ENCODE assay signal across 23 cellular contexts in genomic region chr12:130266751-130267150, GRCh38.
DNase-seq lines count a peak whose midpoint lies in the region; ATAC-seq lines count a peak whose summit lies in the region.
"Had no signal": no experiment of that assay in that cellular context is flagged by ENCODE, and none has a peak within 500 bp of the region (broad histone marks: within the 10 kb centered on the region; RNA-seq: fewer than 3 reads in every experiment).

No MANE protein-coding gene starts in this region.

- DNase-seq in DMS 273 (lab: John Stamatoyannopoulos, UW; ENCODE audit: unreplicated experiment) (peak; percentile 4), DMS 273 treated with DMSO at 0.1 percent for 48 hours (lab: John Stamatoyannopoulos, UW) (no peak), KBM-7 (peak; percentile 2), ecto neural progenitor cell (ENCODE audit: low spot score) (peak; percentile 73), medulla oblongata (ENCODE audit: extremely low spot score) (peak; percentile 7), inferior parietal cortex (ENCODE audit: extremely low spot score) (no peak), 8988T (no peak)
- DNase-seq: activated B cell treated with CpG ODN at 0.5 μM for 24 hours; activated CD8-positive, alpha-beta T cell treated with anti-CD3 and anti-CD28 coated beads, Interleukin-2, amount 10 ng/mL, durations not matched to agents 7 days and 5 days; activated T-cell treated with anti-CD3 and anti-CD28 coated beads, Interleukin-2, amount 50 U/mL, for 4 hours; Calu3; GF-D8; heart left ventricle; IMR-90; NCI-H1694 treated with DMSO at 0.1 percent for 48 hours; NCI-H510A; posterior cingulate gyrus; SHP77 treated with DMSO at 0.1 percent for 48 hours; stomach; upper lobe of right lung had no signal

- ATAC-seq in HG03432 (IDR thresholded peaks at IDR 0.05; ENCODE audit: unreplicated experiment): no peak
- ATAC-seq: activated CD8-positive, alpha-beta T cell treated with anti-CD3 and anti-CD28 coated beads, Interleukin-2, amount 10 ng/mL, durations not matched to agents 7 days and 5 days; activated T-cell treated with anti-CD3 and anti-CD28 coated beads, Interleukin-2, amount 50 U/mL, for 4 hours; GM12878; heart left ventricle; natural killer cell treated with Interleukin-12 subunit alpha and Interleukin-12 subunit beta and Interleukin-15 and Interleukin-18, amount 100 ng/mL, for 72 hours; upper lobe of right lung had no signal

- in situ Hi-C loops in KBM-7 (cut with MboI; ENCODE audit: low pct_unique_long_range_greater_than_20kb, low sequenced_read_pairs): no loop called here

Comparison
In these comparisons a context has a peak if more than half of its experiments do, and no peak if none do; other contexts are left out.
1. DNase-seq: peak in DMS 273 (single experiment), KBM-7 (single experiment), ecto neural progenitor cell (single experiment) and medulla oblongata (single experiment); none in DMS 273 treated with DMSO at 0.1 percent for 48 hours (single experiment), inferior parietal cortex (single experiment) and 8988T (single experiment).